8 cellular contexts compared by ENCODE assay signal in genomic region chr10:28291881-28292297, GRCh38. TPM values are rescaled to one million over a fixed set of nuclear protein-coding genes. Genes with fewer than 3 reads are reported as not detected.
A peak's percentile ranks its signal among the peaks of the same experiment; 100 is the strongest.
DNase-seq lines count a peak whose midpoint lies in the region; ATAC-seq and TF ChIP-seq lines count a peak whose summit lies in the region.

No MANE protein-coding gene starts in this region.

- ATAC-seq in psoas muscle (peak; percentile 86 to 94 (median 89)), T-cell (replicated peaks in 1 of 4) (no peak)

- peak overlapping the region; percentile 75 for H3K4me2 ChIP-seq in mammary epithelial cell (ENCODE audit: insufficient read depth, low read depth, low read length)
- no peak overlapping the region for H3K4me2 ChIP-seq in PC-9

- no TSS peak for BruUV-seq in mammary epithelial cell (replicated peaks; lab: Mats Ljungman, UMichigan)
- no TSS peak for BruUV-seq in PC-9 (replicated peaks; lab: Mats Ljungman, UMichigan)

- dilution Hi-C loops in mammary epithelial cell (cut with HindIII; ENCODE audit: low sequenced_read_pairs) = no loop called here

- H3K27me3 ChIP-seq in mammary epithelial cell (ENCODE audit: insufficient read depth, low read length) (no peaks in the 10 kb centered on the region), psoas muscle (ENCODE audit: insufficient read depth in 3 of 3, low read length in 2 of 3) (no peaks in the 10 kb centered on the region), PC-9 (ENCODE audit: insufficient read depth, low read depth) (peaks cover 45% of the 10 kb centered on the region)

- CTCF ChIA-PET in mammary epithelial cell (lab: Charles Lee; ENCODE audit: low non-redundant PET) = interaction anchor here (0.7 kb wide), 1 partner anchor 11 kb away, joined by 3 read pairs; the partner anchor contains the start of gene MPP7
- CTCF ChIA-PET in T-cell (lab: Charles Lee) = interaction anchor here (0.7 to 1.4 kb wide), 5 partner anchors 7 to 89 kb away, joined by 3 to 6 read pairs (median 3); partner anchors contain the start of gene MPP7 (in 1 of the 2)
- CTCF ChIA-PET in PC-9 (lab: Charles Lee) = interaction anchor here (0.5 kb wide), 1 partner anchor 1280 kb away, joined by 4 read pairs; no protein-coding TSS in a partner anchor

- H3F3A ChIP-seq in PC-9 (ENCODE audit: insufficient read depth, low read depth) = no peaks in the 10 kb centered on the region

- H3K9ac ChIP-seq in mammary epithelial cell (ENCODE audit: insufficient read depth, low read length) = peak overlapping the region; percentile 51

- peak overlapping the region; percentile 85 for H3K27ac ChIP-seq in mammary epithelial cell (ENCODE audit: insufficient read depth, low read depth, low read length)
- peak overlapping the region; percentile 53 for H3K27ac ChIP-seq in psoas muscle
- no peak overlapping the region for H3K27ac ChIP-seq in PC-9

- H2AFZ ChIP-seq in mammary epithelial cell (ENCODE audit: low read depth, low read length) (peak overlapping the region; percentile 33), PC-9 (no peak overlapping the region)

- H3K27me3 Mint-ChIP-seq in T-cell = no peaks in the 10 kb centered on the region

- intact Hi-C loops in mammary epithelial cell (cut with micrococcal nuclease) (no loop called here), psoas muscle (cut with DNase I) (no loop called here), PC-9 (cut with micrococcal nuclease; ENCODE audit: unreplicated experiment) (no loop called here)

- H4K20me1 ChIP-seq in mammary epithelial cell (ENCODE audit: insufficient read depth, low read length) = no peaks in the 10 kb centered on the region
- no peaks in the 10 kb centered on the region for H4K20me1 ChIP-seq in PC-9 (ENCODE audit: insufficient read depth)

- H3K9me3 ChIP-seq in mammary epithelial cell (replicated peaks; ENCODE audit: insufficient read depth, low read length) = no peaks in the 10 kb centered on the region
- no peaks in the 10 kb centered on the region for H3K9me3 ChIP-seq in psoas muscle
- no peaks in the 10 kb centered on the region for H3K9me3 ChIP-seq in PC-9 (ENCODE audit: insufficient read depth, low read depth)

- H3K36me3 ChIP-seq in mammary epithelial cell (ENCODE audit: insufficient read depth, low read length) = no peaks in the 10 kb centered on the region
- no peaks in the 10 kb centered on the region for H3K36me3 ChIP-seq in psoas muscle (ENCODE audit: insufficient read depth in 1 of 2, low read depth in 1 of 2)
- H3K36me3 ChIP-seq in PC-9 (ENCODE audit: low read depth) = no peaks in the 10 kb centered on the region

- no peak overlapping the region for H3K27ac Mint-ChIP-seq in T-cell

- peaks cover 7% of the 10 kb centered on the region for H3K79me2 ChIP-seq in mammary epithelial cell (ENCODE audit: insufficient read depth, low read length)
- H3K79me2 ChIP-seq in PC-9 (ENCODE audit: low read depth) = no peaks in the 10 kb centered on the region

- H3K4me1 ChIP-seq in mammary epithelial cell (ENCODE audit: insufficient read depth, low read length) (peaks cover 16% of the 10 kb centered on the region), psoas muscle (peaks cover 26% of the 10 kb centered on the region), PC-9 (replicated peaks; ENCODE audit: insufficient read depth) (no peaks in the 10 kb centered on the region)

- H3K4me3 ChIP-seq in mammary epithelial cell (replicated peaks in 1 of 3; ENCODE audit: insufficient read depth in 1 of 3, low read depth in 2 of 3, low read length in 3 of 3) (no peak overlapping the region), psoas muscle (no peak overlapping the region), PC-9 (no peak overlapping the region)

- in situ Hi-C loops in mammary epithelial cell (cut with MboI; ENCODE audit: low sequenced_read_pairs in 2 of 2) = loop anchor here in 1 of 2 donors (5.0 kb wide), 1 partner anchor 40 kb away; no protein-coding TSS in a partner anchor

- H3K36me3 Mint-ChIP-seq in T-cell = peaks cover 11% of the 10 kb centered on the region

- H3K9me2 ChIP-seq in PC-9 (ENCODE audit: insufficient read depth) = no peaks in the 10 kb centered on the region

- DNase-seq in AG08395 (ENCODE audit: low spot score) (peak; percentile 67), LHCN-M2 (ENCODE audit: low read depth) (peak; percentile 82), mammary epithelial cell (peak; percentile 90), psoas muscle (no peak), superior temporal gyrus (ENCODE audit: extremely low spot score) (no peak), NCI-H524 treated with DMSO at 0.1 percent for 48 hours (lab: John Stamatoyannopoulos, UW) (no peak), T-cell (no peak), PC-9 (no peak)

- H3K4me1 Mint-ChIP-seq in T-cell = peaks cover 61 to 71% (median 65%) of the 10 kb centered on the region in 3 donors

- H3K9me3 Mint-ChIP-seq in T-cell = no peaks in the 10 kb centered on the region

- TF ChIP-seq CTCF in mammary epithelial cell (conservative IDR thresholded peaks at IDR 0.05 in 1 of 2, IDR thresholded peaks at IDR 0.05 in 1 of 2; ENCODE audit: extremely low read depth in 1 of 2, insufficient read depth in 1 of 2, low read depth in 1 of 2, low read length in 2 of 2) (no peak), psoas muscle (IDR thresholded peaks at IDR 0.05) (no peak), PC-9 (conservative IDR thresholded peaks at IDR 0.05) (no peak)

- no peak overlapping the region for H3K4me3 Mint-ChIP-seq in T-cell

- POLR2A ChIA-PET in T-cell (lab: Charles Lee) = interaction anchor here in 1 of 2 donors (0.7 kb wide), 1 partner anchor 29 kb away, joined by 3 read pairs; no protein-coding TSS in a partner anchor
- POLR2A ChIA-PET in PC-9 (lab: Charles Lee; ENCODE audit: unreplicated experiment) = no interaction called here

- 0% methylated on average over 5 of the region's 5 CpGs for WGBS in mammary epithelial cell (ENCODE audit: low coverage, missing lambda C conversion rate)
- WGBS in psoas muscle, 3 donors = 75 to 76% (median 76%) methylated on average over 5 of the region's 5 CpGs

RNA-seq across cellular contexts. Expression of gene MPP7, which starts 11.0 kb away (rescaled TPM):
- total RNA-seq in LHCN-M2 (2014; rRNA removed) = 2.3 and 3.2 TPM in 2 replicates
- 3.1 TPM for polyA plus RNA-seq in LHCN-M2 (2012)
- total RNA-seq in mammary epithelial cell = 10 to 100 TPM in 1 of 2 donors, 1 to 10 TPM in 1; 10.0 to 23.0 TPM
- polyA plus RNA-seq in mammary epithelial cell = 3.5 TPM
- polyA minus RNA-seq in mammary epithelial cell = 18.9 TPM
- 10 to 100 TPM; 11.3 to 12.5 (median 12.3) TPM for total RNA-seq in psoas muscle
- polyA plus RNA-seq in psoas muscle = 1 to 10 TPM; 2.3 to 6.5 (median 6.5) TPM
- total RNA-seq in T-cell = 10 to 100 TPM; 22.8 to 35.8 (median 26.0) TPM
- 0.35 and 0.55 TPM in 2 replicates for total RNA-seq in PC-9 (2021)

Comparison
In these comparisons a context has a peak if more than half of its experiments do, and no peak if none do; other contexts are left out.
1. DNase-seq: peak in AG08395 (single experiment), LHCN-M2 (single experiment) and mammary epithelial cell (single experiment); none in psoas muscle (0 of 2), superior temporal gyrus (single experiment), NCI-H524 treated with DMSO at 0.1 percent for 48 hours (single experiment), T-cell (0 of 34) and PC-9 (0 of 2).
2. ATAC-seq: peak in psoas muscle (4 of 4); none in T-cell (0 of 4).